ENCODE assay signal across 9 cellular contexts in genomic region chr3:128544190-128544589, GRCh38.
"Had no signal": no experiment of that assay in that cellular context is flagged by ENCODE, and none has a peak within 500 bp of the region (broad histone marks: within the 10 kb centered on the region; RNA-seq: fewer than 3 reads in every experiment).

No MANE protein-coding gene starts in this region.

- H3K27ac ChIP-seq: GM23248 had no signal

- ATAC-seq: HCT116 had no signal

- H3K9ac ChIP-seq: GM23248 had no signal

- H3K4me3 ChIP-seq: GM23248, HAP-1 had no signal

- H3K9me3 ChIP-seq: HAP-1 had no signal

- H2AFZ ChIP-seq: GM23248 had no signal

- FAIRE-seq: HTR-8/SVneo had no signal

- DNase-seq: GM23248, GOT3, H7, HFFc6, IMR-90, KBM-7 had no signal

- H3K4me1 ChIP-seq: HAP-1 had no signal

- H3K36me3 ChIP-seq: HAP-1 had no signal
